In genomic region chr10:8951440-8952089, GRCh38 we compare ENCODE assay signal across 24 cellular contexts.
"Had no signal": no experiment of that assay in that cellular context is flagged by ENCODE, and none has a peak within 500 bp of the region (broad histone marks: within the 10 kb centered on the region; RNA-seq: fewer than 3 reads in every experiment).

No MANE protein-coding gene starts in this region.

- H3K27ac ChIP-seq: coronary artery, esophagus squamous epithelium, gastrocnemius medialis, left lung, upper lobe of left lung, VCaP had no signal

- DNase-seq: activated CD4-positive, alpha-beta T cell treated with anti-CD3 and anti-CD28 coated beads for 1 hour; activated CD4-positive, alpha-beta T cell treated with anti-CD3 and anti-CD28 coated beads, Interleukin-2, amount 50 U/mL, for 4 hours; activated CD8-positive, alpha-beta memory T cell treated with anti-CD3 and anti-CD28 coated beads, Interleukin-2, amount 10 ng/mL, durations not matched to agents 7 days and 5 days; activated naive CD4-positive, alpha-beta T cell; activated naive CD8-positive, alpha-beta T cell treated with anti-CD3 and anti-CD28 coated beads, Interleukin-2, amount 10 ng/mL, durations not matched to agents 7 days and 5 days; activated T-cell treated with anti-CD3 and anti-CD28 coated beads for 4 hours; cerebellar nuclear complex; esophagus squamous epithelium; gastrocnemius medialis; hippocampal formation; kidney glomerular epithelial cell; left lung; naive thymus-derived CD4-positive, alpha-beta T cell; occipital lobe; posterior cingulate gyrus; stimulated activated CD4-positive, alpha-beta T cell treated with anti-CD3 and anti-CD28 coated beads, Interleukin-15, amount 100 ng/mL, for 24 hours; upper lobe of left lung had no signal

- ATAC-seq: activated CD8-positive, alpha-beta memory T cell treated with anti-CD3 and anti-CD28 coated beads, Interleukin-2, amount 10 ng/mL, durations not matched to agents 7 days and 5 days; gastrocnemius medialis; left lung; naive thymus-derived CD4-positive, alpha-beta T cell; sciatic nerve; stimulated activated memory B cell treated with anti-CD40 and anti-IgM and Interleukin-4, amounts not matched to agents 10 μg/mL and 1 μg/mL and 100 μg/mL, for 72 hours had no signal

- H3K27ac Mint-ChIP-seq: activated CD8-positive, alpha-beta memory T cell treated with anti-CD3 and anti-CD28 coated beads, Interleukin-2, amount 10 ng/mL, durations not matched to agents 7 days and 5 days; activated naive CD8-positive, alpha-beta T cell treated with anti-CD3 and anti-CD28 coated beads, Interleukin-2, amount 10 ng/mL, durations not matched to agents 7 days and 5 days; naive thymus-derived CD4-positive, alpha-beta T cell; stimulated activated memory B cell treated with anti-CD40 and anti-IgM and Interleukin-4, amounts not matched to agents 10 μg/mL and 1 μg/mL and 100 μg/mL, for 72 hours had no signal

- H3K27me3 Mint-ChIP-seq: activated CD8-positive, alpha-beta memory T cell treated with anti-CD3 and anti-CD28 coated beads, Interleukin-2, amount 10 ng/mL, durations not matched to agents 7 days and 5 days; naive thymus-derived CD4-positive, alpha-beta T cell; stimulated activated memory B cell treated with anti-CD40 and anti-IgM and Interleukin-4, amounts not matched to agents 10 μg/mL and 1 μg/mL and 100 μg/mL, for 72 hours had no signal

- H3K36me3 Mint-ChIP-seq: activated CD8-positive, alpha-beta memory T cell treated with anti-CD3 and anti-CD28 coated beads, Interleukin-2, amount 10 ng/mL, durations not matched to agents 7 days and 5 days; activated naive CD8-positive, alpha-beta T cell treated with anti-CD3 and anti-CD28 coated beads, Interleukin-2, amount 10 ng/mL, durations not matched to agents 7 days and 5 days; naive thymus-derived CD4-positive, alpha-beta T cell; stimulated activated memory B cell treated with anti-CD40 and anti-IgM and Interleukin-4, amounts not matched to agents 10 μg/mL and 1 μg/mL and 100 μg/mL, for 72 hours had no signal

- H3K9me3 Mint-ChIP-seq: stimulated activated memory B cell treated with anti-CD40 and anti-IgM and Interleukin-4, amounts not matched to agents 10 μg/mL and 1 μg/mL and 100 μg/mL, for 72 hours had no signal

- H3K27me3 ChIP-seq: esophagus squamous epithelium, gastrocnemius medialis, left lung, upper lobe of left lung had no signal

- H3K4me1 Mint-ChIP-seq: activated CD8-positive, alpha-beta memory T cell treated with anti-CD3 and anti-CD28 coated beads, Interleukin-2, amount 10 ng/mL, durations not matched to agents 7 days and 5 days; activated naive CD8-positive, alpha-beta T cell treated with anti-CD3 and anti-CD28 coated beads, Interleukin-2, amount 10 ng/mL, durations not matched to agents 7 days and 5 days; neural crest cell; stimulated activated memory B cell treated with anti-CD40 and anti-IgM and Interleukin-4, amounts not matched to agents 10 μg/mL and 1 μg/mL and 100 μg/mL, for 72 hours had no signal

- H3K4me1 ChIP-seq: esophagus squamous epithelium, gastrocnemius medialis, left lung, upper lobe of left lung had no signal

- H3K4me2 ChIP-seq: smooth muscle cell had no signal

- H3K9me3 ChIP-seq: esophagus squamous epithelium, gastrocnemius medialis, upper lobe of left lung had no signal

- H3K36me3 ChIP-seq: esophagus squamous epithelium, gastrocnemius medialis, left lung, upper lobe of left lung had no signal

- H3K4me3 ChIP-seq: coronary artery, esophagus squamous epithelium, gastrocnemius medialis, left lung, lung, smooth muscle cell, upper lobe of left lung had no signal

- H3K4me3 Mint-ChIP-seq: activated CD8-positive, alpha-beta memory T cell treated with anti-CD3 and anti-CD28 coated beads, Interleukin-2, amount 10 ng/mL, durations not matched to agents 7 days and 5 days; activated naive CD8-positive, alpha-beta T cell treated with anti-CD3 and anti-CD28 coated beads, Interleukin-2, amount 10 ng/mL, durations not matched to agents 7 days and 5 days; naive thymus-derived CD4-positive, alpha-beta T cell; neural crest cell; stimulated activated memory B cell treated with anti-CD40 and anti-IgM and Interleukin-4, amounts not matched to agents 10 μg/mL and 1 μg/mL and 100 μg/mL, for 72 hours had no signal
